20 cellular contexts compared by ENCODE assay signal in genomic region chr4:34009951-34010350, GRCh38.
"Had no signal": no experiment of that assay in that cellular context is flagged by ENCODE, and none has a peak within 500 bp of the region (broad histone marks: within the 10 kb centered on the region; RNA-seq: fewer than 3 reads in every experiment).

No MANE protein-coding gene starts in this region.

- H3K9me3 ChIP-seq: adrenal gland, SJSA1 had no signal

- H3K4me3 Mint-ChIP-seq: activated CD8-positive, alpha-beta T cell treated with anti-CD3 and anti-CD28 coated beads for 36 hours; activated naive CD8-positive, alpha-beta T cell treated with anti-CD3 and anti-CD28 coated beads, Interleukin-2, amount 10 ng/mL, durations not matched to agents 7 days and 5 days; central memory CD8-positive, alpha-beta T cell; T-helper 1 cell treated with Interleukin-12 subunit alpha and Interleukin-12 subunit beta and Interleukin-4 antibody, amounts not matched to agents 30 μg/mL and 1 μg/mL, for 36 hours had no signal

- ATAC-seq: activated CD4-positive, CD25-positive, alpha-beta regulatory T cell treated with anti-CD3 and anti-CD28 coated beads, Interleukin-2, amount 50 U/mL, for 24 hours; activated CD8-positive, alpha-beta T cell treated with anti-CD3 and anti-CD28 coated beads for 36 hours had no signal

- H3K27me3 Mint-ChIP-seq: activated CD8-positive, alpha-beta T cell treated with anti-CD3 and anti-CD28 coated beads for 36 hours; activated naive CD8-positive, alpha-beta T cell treated with anti-CD3 and anti-CD28 coated beads, Interleukin-2, amount 10 ng/mL, durations not matched to agents 7 days and 5 days; central memory CD8-positive, alpha-beta T cell had no signal

- H3K36me3 Mint-ChIP-seq: activated naive CD8-positive, alpha-beta T cell treated with anti-CD3 and anti-CD28 coated beads, Interleukin-2, amount 10 ng/mL, durations not matched to agents 7 days and 5 days had no signal

- H3K4me1 Mint-ChIP-seq: activated naive CD8-positive, alpha-beta T cell treated with anti-CD3 and anti-CD28 coated beads, Interleukin-2, amount 10 ng/mL, durations not matched to agents 7 days and 5 days; central memory CD8-positive, alpha-beta T cell had no signal

- H3K27me3 ChIP-seq: adrenal gland, SJSA1 had no signal

- H3K36me3 ChIP-seq: adrenal gland, SJSA1 had no signal

- DNase-seq: activated CD4-positive, alpha-beta T cell treated with anti-CD3 and anti-CD28 coated beads for 4 hours; activated CD8-positive, alpha-beta memory T cell treated with anti-CD3 and anti-CD28 coated beads, Interleukin-2, amount 50 U/mL, for 4 hours; activated CD8-positive, alpha-beta T cell treated with anti-CD3 and anti-CD28 coated beads for 36 hours; activated naive CD4-positive, alpha-beta T cell treated with anti-CD3 and anti-CD28 coated beads, Interleukin-2, amount 50 U/mL, for 16 hours; activated naive CD8-positive, alpha-beta T cell treated with anti-CD3 and anti-CD28 coated beads, Interleukin-2, amount 10 ng/mL, durations not matched to agents 7 days and 5 days; activated T-cell treated with anti-CD3 and anti-CD28 coated beads, Interleukin-2, amount 50 U/mL, for 1 hour; adrenal gland; aorta; NCI-H1105 treated with DMSO at 0.1 percent for 48 hours; NCI-H1436 treated with DMSO at 0.1 percent for 48 hours; NCI-H187; NCI-H2081; NCI-H510A treated with DMSO at 0.1 percent for 48 hours; NCI-H69; RPMI8226; SHP77 had no signal

- H3K27ac Mint-ChIP-seq: activated CD8-positive, alpha-beta T cell treated with anti-CD3 and anti-CD28 coated beads for 36 hours; activated naive CD8-positive, alpha-beta T cell treated with anti-CD3 and anti-CD28 coated beads, Interleukin-2, amount 10 ng/mL, durations not matched to agents 7 days and 5 days; T-helper 1 cell treated with Interleukin-12 subunit alpha and Interleukin-12 subunit beta and Interleukin-4 antibody, amounts not matched to agents 30 μg/mL and 1 μg/mL, for 36 hours had no signal

- H3K27ac ChIP-seq: adrenal gland, SJSA1 had no signal

- H3K4me3 ChIP-seq: adrenal gland, SJSA1 had no signal

- H3K4me1 ChIP-seq: adrenal gland, SJSA1 had no signal
